In genomic region chr10:60304832-60305231, GRCh38 we compare ENCODE assay signal across 27 cellular contexts.
A peak's percentile ranks its signal among the peaks of the same experiment; 100 is the strongest.
DNase-seq lines count a peak whose midpoint lies in the region; ATAC-seq and TF ChIP-seq lines count a peak whose summit lies in the region.
"Had no signal": no experiment of that assay in that cellular context is flagged by ENCODE, and none has a peak within 500 bp of the region (broad histone marks: within the 10 kb centered on the region; RNA-seq: fewer than 3 reads in every experiment).

No MANE protein-coding gene starts in this region.

- H3K4me2 ChIP-seq in osteoblast (ENCODE audit: insufficient read depth, low read length) (peak overlapping the region; percentile 47), neural progenitor cell (no peak overlapping the region)
- H3K4me2 ChIP-seq: BLaER1 had no signal

- H3K27me3 ChIP-seq in right cardiac atrium (ENCODE audit: control insufficient read depth, insufficient read depth) (no peaks in the 10 kb centered on the region), endodermal cell (ENCODE audit: control insufficient read depth, insufficient read depth, low read length, poor library complexity, severe bottlenecking) (no peaks in the 10 kb centered on the region), osteoblast (ENCODE audit: insufficient read depth, low read length) (no peaks in the 10 kb centered on the region), neural progenitor cell (no peaks in the 10 kb centered on the region)
- H3K27me3 ChIP-seq: ascending aorta, BLaER1, left lung, upper lobe of right lung had no signal

- H3K27me3 Mint-ChIP-seq in endodermal cell (ENCODE audit: insufficient read depth) (no peaks in the 10 kb centered on the region), neural progenitor cell (ENCODE audit: insufficient read depth, low read depth) (peaks cover 2% of the 10 kb centered on the region)

- peak overlapping the region; percentile 76 for H2AFZ ChIP-seq in osteoblast (ENCODE audit: low read length)
- no peak overlapping the region for H2AFZ ChIP-seq in neural progenitor cell (replicated peaks)

- H3K4me1 ChIP-seq in right cardiac atrium (ENCODE audit: control insufficient read depth, insufficient read depth, low read length) = peaks cover 3% of the 10 kb centered on the region
- peaks cover 10% of the 10 kb centered on the region for H3K4me1 ChIP-seq in endodermal cell (ENCODE audit: control insufficient read depth, insufficient read depth, low read length)
- H3K4me1 ChIP-seq in osteoblast (ENCODE audit: insufficient read depth, low read length) = peaks cover 26% of the 10 kb centered on the region
- H3K4me1 ChIP-seq in neural progenitor cell = peaks cover 6% of the 10 kb centered on the region
- H3K4me1 ChIP-seq: ascending aorta, BLaER1, left lung, prostate gland, upper lobe of right lung had no signal

- no peak for ATAC-seq in right cardiac atrium
- ATAC-seq in left ventricle myocardium superior = no peak
- no peak for ATAC-seq in HG02610 (IDR thresholded peaks at IDR 0.05; ENCODE audit: unreplicated experiment)
- ATAC-seq: activated naive CD4-positive, alpha-beta T cell treated with anti-CD3 and anti-CD28 coated beads, Interleukin-2, amount 50 U/mL, for 72 hours; left lung; upper lobe of right lung had no signal

- H3K27ac Mint-ChIP-seq in endodermal cell (no peak overlapping the region), neural progenitor cell (no peak overlapping the region)
- H3K27ac Mint-ChIP-seq: activated naive CD4-positive, alpha-beta T cell treated with anti-CD3 and anti-CD28 coated beads, Interleukin-2, amount 50 U/mL, for 72 hours had no signal

- intact Hi-C loops in right cardiac atrium (cut with DNase I) = loop anchor here in 1 of 4 donors (10.0 kb wide), 1 partner anchor 120 kb away; no protein-coding TSS in a partner anchor
- intact Hi-C loops in left ventricle myocardium superior (cut with micrococcal nuclease) = loop anchor here (5.0 kb wide), 1 partner anchor 47 kb away; no protein-coding TSS in a partner anchor

- H3K9me3 ChIP-seq in right cardiac atrium (ENCODE audit: control insufficient read depth, low read length) = no peaks in the 10 kb centered on the region
- no peaks in the 10 kb centered on the region for H3K9me3 ChIP-seq in endodermal cell (ENCODE audit: control insufficient read depth, low read length)
- H3K9me3 ChIP-seq in osteoblast (ENCODE audit: low read depth, low read length) = no peaks in the 10 kb centered on the region
- H3K9me3 ChIP-seq in neural progenitor cell (ENCODE audit: low read depth) = no peaks in the 10 kb centered on the region
- H3K9me3 ChIP-seq: ascending aorta, BLaER1, Caco-2, left lung, prostate gland, upper lobe of right lung had no signal

- 61% methylated on average over 2 of the region's 2 CpGs for WGBS in right cardiac atrium
- 81% methylated on average over 2 of the region's 2 CpGs; no CpG with 5 or more reads in 1 of the 2 experiments for WGBS in endodermal cell (ENCODE audit: insufficient coverage in 1 of 2, insufficient read length in 1 of 2), 2 experiments

- H3F3A ChIP-seq in neural progenitor cell (ENCODE audit: low read depth) = no peaks in the 10 kb centered on the region

- DNase-seq in right cardiac atrium (no peak), left ventricle myocardium superior (no peak), endodermal cell (peak; percentile 60), osteoblast (ENCODE audit: insufficient read length, low spot score, missing footprints) (no peak), neural progenitor cell (ENCODE audit: low spot score) (no peak), DMS153 (lab: John Stamatoyannopoulos, UW) (no peak)
- no peak for DNase-seq in activated CD4-positive, CD25-positive, alpha-beta regulatory T cell treated with anti-CD3 and anti-CD28 coated beads, Interleukin-2, amount 50 U/mL, for 72 hours
- DNase-seq: ACHN; activated CD4-positive, alpha-beta T cell treated with anti-CD3 and anti-CD28 coated beads, Interleukin-2, amount 50 U/mL, for 1 hour; Caco-2; cerebellar nuclear complex; erythroblast; Karpas-422; left lung; NCI-H1694; NCI-H2171 treated with DMSO at 0.1 percent for 48 hours; NCI-H526 treated with DMSO at 0.1 percent for 48 hours; stimulated activated CD4-positive, alpha-beta T cell treated with anti-CD3 and anti-CD28 coated beads, Interleukin-2, amount 100 ng/mL, for 24 hours; upper lobe of right lung; WERI-Rb-1 had no signal

- H3K27ac ChIP-seq in right cardiac atrium (ENCODE audit: low read length) (peak overlapping the region; percentile 18), endodermal cell (ENCODE audit: low read depth, low read length) (no peak overlapping the region), osteoblast (ENCODE audit: low read depth, low read length) (peak overlapping the region; percentile 64), neural progenitor cell (no peak overlapping the region)
- H3K27ac ChIP-seq: BLaER1, left lung, prostate gland, upper lobe of right lung, WERI-Rb-1 had no signal

- H3K4me3 Mint-ChIP-seq in endodermal cell = no peak overlapping the region
- no peak overlapping the region for H3K4me3 Mint-ChIP-seq in neural progenitor cell
- H3K4me3 Mint-ChIP-seq: neural crest cell had no signal

- H3K36me3 ChIP-seq in endodermal cell (ENCODE audit: control insufficient read depth, insufficient read depth, low read length) (no peaks in the 10 kb centered on the region), osteoblast (ENCODE audit: insufficient read depth, low read length) (no peaks in the 10 kb centered on the region), neural progenitor cell (no peaks in the 10 kb centered on the region)
- H3K36me3 ChIP-seq: ascending aorta, BLaER1, left lung, prostate gland, upper lobe of right lung, WERI-Rb-1 had no signal

- H3K36me3 Mint-ChIP-seq in endodermal cell (ENCODE audit: low read depth) = no peaks in the 10 kb centered on the region
- H3K36me3 Mint-ChIP-seq in neural progenitor cell = no peaks in the 10 kb centered on the region

- H3K9ac ChIP-seq in endodermal cell (ENCODE audit: extremely low read depth, low read length, poor library complexity, severe bottlenecking) = no peak overlapping the region
- H3K9ac ChIP-seq in neural progenitor cell = no peak overlapping the region
- H3K9ac ChIP-seq: BLaER1 had no signal

- no peaks in the 10 kb centered on the region for H4K20me1 ChIP-seq in osteoblast (ENCODE audit: insufficient read depth, low read length)
- no peaks in the 10 kb centered on the region for H4K20me1 ChIP-seq in neural progenitor cell (ENCODE audit: low read depth)
- H4K20me1 ChIP-seq: BLaER1 had no signal

- TF ChIP-seq CTCF in endodermal cell (conservative IDR thresholded peaks at IDR 0.05) (no peak), osteoblast (IDR thresholded peaks at IDR 0.05; ENCODE audit: extremely low read depth, low read depth, low read length) (no peak), neural progenitor cell (IDR thresholded peaks at IDR 0.05) (no peak)

- H3K9me3 Mint-ChIP-seq in endodermal cell (no peaks in the 10 kb centered on the region), neural progenitor cell (no peaks in the 10 kb centered on the region)
- H3K9me3 Mint-ChIP-seq: activated naive CD4-positive, alpha-beta T cell treated with anti-CD3 and anti-CD28 coated beads, Interleukin-2, amount 50 U/mL, for 72 hours; neural crest cell had no signal

- H3K4me1 Mint-ChIP-seq in endodermal cell (peaks cover 22% of the 10 kb centered on the region), neural progenitor cell (peaks cover 13% of the 10 kb centered on the region)

- H3K4me3 ChIP-seq in right cardiac atrium (ENCODE audit: low read length) (no peak overlapping the region), endodermal cell (ENCODE audit: low read length) (no peak overlapping the region), osteoblast (ENCODE audit: insufficient read depth, low read length) (no peak overlapping the region), neural progenitor cell (no peak overlapping the region)
- H3K4me3 ChIP-seq: BLaER1, left lung, prostate gland, skin epidermis, upper lobe of right lung had no signal

- H3K79me2 ChIP-seq in osteoblast (ENCODE audit: insufficient read depth, low read length) = no peaks in the 10 kb centered on the region
- no peaks in the 10 kb centered on the region for H3K79me2 ChIP-seq in neural progenitor cell (ENCODE audit: low read depth)

Comparison
In these comparisons a context has a peak if more than half of its experiments do, and no peak if none do; other contexts are left out.
1. H3K27ac ChIP-seq: peak in right cardiac atrium (single experiment) and osteoblast (single experiment); none in endodermal cell (single experiment) and neural progenitor cell (single experiment).